ENCODE assay signal across 8 cellular contexts in genomic region chr17:47949197-47949759, GRCh38. TPM values are rescaled to one million over a fixed set of nuclear protein-coding genes. Genes with fewer than 3 reads are reported as not detected.
DNase-seq lines count a peak whose midpoint lies in the region; ATAC-seq and TF ChIP-seq lines count a peak whose summit lies in the region.

No MANE protein-coding gene starts in this region.

- no peaks in the 10 kb centered on the region for H3K27me3 Mint-ChIP-seq in activated CD4-positive, alpha-beta T cell treated with anti-CD3 and anti-CD28 coated beads, Interleukin-2, amount 10 ng/mL, durations not matched to agents 7 days and 5 days

- H3K36me3 ChIP-seq in liver (ENCODE audit: control insufficient read depth in 4 of 4, insufficient read depth in 3 of 4, low read depth in 1 of 4, low read length in 3 of 4) = peaks cover 0 to 5% (median 3%) of the 10 kb centered on the region in 4 donors

- H3K36me3 Mint-ChIP-seq in activated CD4-positive, alpha-beta T cell treated with anti-CD3 and anti-CD28 coated beads, Interleukin-2, amount 10 ng/mL, durations not matched to agents 7 days and 5 days (ENCODE audit: low read depth) = peaks cover 22% of the 10 kb centered on the region

- H3K4me1 Mint-ChIP-seq in activated CD4-positive, alpha-beta T cell treated with anti-CD3 and anti-CD28 coated beads, Interleukin-2, amount 10 ng/mL, durations not matched to agents 7 days and 5 days = peaks cover 37% of the 10 kb centered on the region

- peak overlapping the region; percentile 22 to 68 for H3K9ac ChIP-seq in liver (ENCODE audit: low read depth in 1 of 2, low read length in 2 of 2)

- H3K27ac Mint-ChIP-seq in activated CD4-positive, alpha-beta T cell treated with anti-CD3 and anti-CD28 coated beads, Interleukin-2, amount 10 ng/mL, durations not matched to agents 7 days and 5 days = peak overlapping the region; percentile 75

- peak overlapping the region; percentile 92 to 94 for H3K27ac ChIP-seq in liver (ENCODE audit: low read depth in 1 of 2, low read length in 2 of 2)

- TF ChIP-seq CTCF in liver (IDR thresholded peaks at IDR 0.05; ENCODE audit: low read depth, low read length, missing input control) = peak; percentile 89

- H3K9me3 ChIP-seq in liver (ENCODE audit: control insufficient read depth in 4 of 4, low read length in 3 of 4) = no peaks in the 10 kb centered on the region

- H3K4me3 Mint-ChIP-seq in activated CD4-positive, alpha-beta T cell treated with anti-CD3 and anti-CD28 coated beads, Interleukin-2, amount 10 ng/mL, durations not matched to agents 7 days and 5 days = peak overlapping the region; percentile 45

- TF ChIP-seq RAD21 in liver (IDR thresholded peaks at IDR 0.05) = peak; percentile 91 to 95

- DNase-seq in NCI-H510A treated with DMSO at 0.1 percent for 48 hours (lab: John Stamatoyannopoulos, UW) (peak; percentile 99), dedifferentiated amniotic fluid mesenchymal stem cell (ENCODE audit: extremely low spot score) (peak; percentile 65)
- peak; percentile 84 for DNase-seq in activated CD4-positive, alpha-beta T cell treated with anti-CD3 and anti-CD28 coated beads, Interleukin-2, amount 10 ng/mL, durations not matched to agents 7 days and 5 days
- DNase-seq in stimulated activated CD4-positive, alpha-beta T cell treated with anti-CD3 and anti-CD28 coated beads, Interleukin-2, amount 100 ng/mL, for 4 hours (ENCODE audit: low read depth) = peak; percentile 69

- WGBS in liver = 2% methylated on average over 22 of the region's 22 CpGs

- H3K9me3 Mint-ChIP-seq in activated CD4-positive, alpha-beta T cell treated with anti-CD3 and anti-CD28 coated beads, Interleukin-2, amount 10 ng/mL, durations not matched to agents 7 days and 5 days = no peaks in the 10 kb centered on the region

- POLR2A ChIA-PET in activated CD4-positive, alpha-beta T cell treated with anti-CD3 and anti-CD28 coated beads, Interleukin-2, amount 10 ng/mL, durations not matched to agents 7 days and 5 days (lab: Charles Lee) = interaction anchor here (1.1 to 1.9 kb wide), 2 partner anchors 21 to 54 kb away, joined by 3 to 4 read pairs; partner anchors contain the start of gene SP2

- H3K4me3 ChIP-seq in GM08714 (ENCODE audit: low read length) = peak overlapping the region; percentile 21; the same call in 1 of the 2 replicates
- peak overlapping the region; percentile 14 to 23 (median 15) for H3K4me3 ChIP-seq in liver (ENCODE audit: low read depth in 1 of 3, low read length in 3 of 3)

- H3K4me1 ChIP-seq in liver (ENCODE audit: control insufficient read depth in 4 of 4, insufficient read depth in 4 of 4, low read length in 3 of 4) = peaks cover 21 to 72% (median 64%) of the 10 kb centered on the region in 4 donors

- CTCF ChIA-PET in activated CD4-positive, alpha-beta T cell treated with anti-CD3 and anti-CD28 coated beads, Interleukin-2, amount 10 ng/mL, durations not matched to agents 7 days and 5 days (lab: Charles Lee) = interaction anchor here (0.6 to 10.1 kb wide), 22 partner anchors 8 to 432 kb away, joined by 3 to 142 read pairs (median 4); partner anchors contain the start of genes CDK5RAP3, PNPO, PRR15L and SP6

- no peaks in the 10 kb centered on the region for H3K27me3 ChIP-seq in liver (ENCODE audit: control insufficient read depth in 4 of 4, insufficient read depth in 4 of 4, low read length in 3 of 4)

- peak; percentile 55 for ATAC-seq in HG03196 (IDR thresholded peaks at IDR 0.05; ENCODE audit: unreplicated experiment)
- no peak for ATAC-seq in HG02678 (IDR thresholded peaks at IDR 0.05; ENCODE audit: unreplicated experiment)

TF ChIP-seq in liver, 16 proteins besides CTCF, POLR2A, EP300 and RAD21:
- TF ChIP-seq TAF1 (conservative IDR thresholded peaks at IDR 0.05) (no peak), HNF4A (conservative IDR thresholded peaks at IDR 0.05) (peak; percentile 62 to 68), YY1 (IDR thresholded peaks at IDR 0.05) (no peak), HNF4G (IDR thresholded peaks at IDR 0.05) (no peak), ATF3 (IDR thresholded peaks at IDR 0.05) (peak; percentile 56), SP1 (IDR thresholded peaks at IDR 0.05) (peak; percentile 68), FOXA2 (IDR thresholded peaks at IDR 0.05) (no peak), ZBTB33 (IDR thresholded peaks at IDR 0.05) (peak; percentile 8), GABPA (IDR thresholded peaks at IDR 0.05 in 1 of 2, conservative IDR thresholded peaks at IDR 0.05 in 1 of 2) (peak in 1 of 2 donors; percentile 4), FOXA1 (IDR thresholded peaks at IDR 0.05) (no peak), RXRA (IDR thresholded peaks at IDR 0.05) (peak; percentile 86 to 91), MAX (IDR thresholded peaks at IDR 0.05) (peak; percentile 25), EGR1 (IDR thresholded peaks at IDR 0.05; ENCODE audit: low read depth in 2 of 2) (no peak), REST (IDR thresholded peaks at IDR 0.05) (peak; percentile 66), NR2F2 (IDR thresholded peaks at IDR 0.05) (peak; percentile 51), JUND (IDR thresholded peaks at IDR 0.05) (peak in 1 of 2 donors; percentile 29)

RNA-seq across cellular contexts. Expression of gene PNPO, which starts 7.9 kb away (rescaled TPM):
- total RNA-seq in activated CD4-positive, alpha-beta T cell treated with anti-CD3 and anti-CD28 coated beads, Interleukin-2, amount 10 ng/mL, durations not matched to agents 7 days and 5 days = 10 to 100 TPM; 30.9 to 36.5 TPM
- total RNA-seq in liver = 100 to 1,000 TPM in 1 of 2 donors, 10 to 100 TPM in 1; 27.8 to 102 TPM
- polyA plus RNA-seq in liver = 10 to 100 TPM; 49.7 to 52.9 TPM

RNA-seq across cellular contexts. Expression of gene PRR15L, which starts 8.4 kb away (rescaled TPM):
- not detected for total RNA-seq in activated CD4-positive, alpha-beta T cell treated with anti-CD3 and anti-CD28 coated beads, Interleukin-2, amount 10 ng/mL, durations not matched to agents 7 days and 5 days
- total RNA-seq in liver = 10 to 100 TPM in 1 of 2 donors, 1 to 10 TPM in 1; 1.9 to 11.0 TPM
- polyA plus RNA-seq in liver = 1 to 10 TPM in 1 of 2 donors, under 1 TPM in 1; 0.83 to 1.8 TPM

RNA-seq across cellular contexts. Expression of gene CDK5RAP3, which starts 21.6 kb away (rescaled TPM):
- total RNA-seq in activated CD4-positive, alpha-beta T cell treated with anti-CD3 and anti-CD28 coated beads, Interleukin-2, amount 10 ng/mL, durations not matched to agents 7 days and 5 days = 100 to 1,000 TPM; 212 to 213 TPM
- 100 to 1,000 TPM in 1 of 2 donors, 10 to 100 TPM in 1; 44.6 to 120 TPM for total RNA-seq in liver
- polyA plus RNA-seq in liver = 10 to 100 TPM; 52.7 to 96.8 TPM

RNA-seq across cellular contexts. Expression of gene SP2, which starts 53.2 kb away (rescaled TPM):
- total RNA-seq in activated CD4-positive, alpha-beta T cell treated with anti-CD3 and anti-CD28 coated beads, Interleukin-2, amount 10 ng/mL, durations not matched to agents 7 days and 5 days = 10 to 100 TPM; 27.6 to 33.8 TPM
- total RNA-seq in liver = 1 to 10 TPM; 2.2 to 3.5 TPM
- polyA plus RNA-seq in liver = 1 to 10 TPM; 4.1 to 5.7 TPM
